10 cellular contexts compared by ENCODE assay signal in genomic region chr7:90111-91063, GRCh38.
DNase-seq lines count a peak whose midpoint lies in the region; ATAC-seq, FAIRE-seq and TF ChIP-seq lines count a peak whose summit lies in the region.
"Had no signal": no experiment of that assay in that cellular context is flagged by ENCODE, and none has a peak within 500 bp of the region (broad histone marks: within the 10 kb centered on the region; RNA-seq: fewer than 3 reads in every experiment).

No MANE protein-coding gene starts in this region.

- H3K4me2 ChIP-seq in astrocyte (ENCODE audit: low read length) (peak overlapping the region; percentile 69), keratinocyte (ENCODE audit: control insufficient read depth, extremely low read depth, insufficient read depth, low read depth, low read length) (no peak overlapping the region)

- H4K20me1 ChIP-seq in astrocyte (ENCODE audit: insufficient read depth, low read length) (no peaks in the 10 kb centered on the region), keratinocyte (ENCODE audit: control insufficient read depth, extremely low read depth, insufficient read depth, low read length) (no peaks in the 10 kb centered on the region)

- intact Hi-C loops in activated CD4-positive, alpha-beta memory T cell treated with anti-CD3 and anti-CD28 coated beads for 36 hours (cut with micrococcal nuclease): no loop called here
- intact Hi-C loops in tibial artery (cut with DNase I; ENCODE audit: low total_unique reads): no loop called here
- intact Hi-C loops in prostate gland (cut with DNase I): no loop called here

- dilution Hi-C loops in keratinocyte (cut with MboI; ENCODE audit: extremely low pct_ligation_motif_present, low sequenced_read_pairs): no loop called here

- peak overlapping the region; percentile 70 for H3K27ac ChIP-seq in astrocyte (ENCODE audit: low read depth, low read length)
- peak overlapping the region; percentile 1 for H3K27ac ChIP-seq in keratinocyte (ENCODE audit: control insufficient read depth, insufficient read depth, low read length)
- peak overlapping the region; percentile 63 to 70 for H3K27ac ChIP-seq in tibial artery
- H3K27ac ChIP-seq in prostate gland: no peak overlapping the region

- peak overlapping the region; percentile 36 for H3K27ac Mint-ChIP-seq in activated CD4-positive, alpha-beta memory T cell treated with anti-CD3 and anti-CD28 coated beads, Interleukin-2, amount 10 ng/mL, durations not matched to agents 7 days and 5 days
- no peak overlapping the region for H3K27ac Mint-ChIP-seq in activated CD4-positive, alpha-beta memory T cell treated with anti-CD3 and anti-CD28 coated beads for 36 hours
- no peak overlapping the region for H3K27ac Mint-ChIP-seq in astrocyte (ENCODE audit: unreplicated experiment)
- H3K27ac Mint-ChIP-seq: natural killer cell had no signal

- peaks cover 6% of the 10 kb centered on the region for H3K27me3 Mint-ChIP-seq in activated CD4-positive, alpha-beta memory T cell treated with anti-CD3 and anti-CD28 coated beads, Interleukin-2, amount 10 ng/mL, durations not matched to agents 7 days and 5 days
- no peaks in the 10 kb centered on the region for H3K27me3 Mint-ChIP-seq in activated CD4-positive, alpha-beta memory T cell treated with anti-CD3 and anti-CD28 coated beads for 36 hours
- peaks cover 68% of the 10 kb centered on the region for H3K27me3 Mint-ChIP-seq in astrocyte (ENCODE audit: low read depth, unreplicated experiment)

- H2AFZ ChIP-seq in astrocyte (ENCODE audit: low read depth, low read length): no peak overlapping the region
- H2AFZ ChIP-seq in keratinocyte (ENCODE audit: control insufficient read depth, low read length): no peak overlapping the region

- no peak for TF ChIP-seq POLR2A in prostate gland (IDR thresholded peaks at IDR 0.05)

- H3K9ac ChIP-seq in astrocyte (ENCODE audit: low read length) (peak overlapping the region; percentile 46), keratinocyte (ENCODE audit: control insufficient read depth, extremely low read depth, insufficient read depth, low read length) (no peak overlapping the region)

- H3K36me3 ChIP-seq in astrocyte (ENCODE audit: insufficient read depth, low read length) (no peaks in the 10 kb centered on the region), keratinocyte (ENCODE audit: control insufficient read depth in 2 of 2, extremely low read depth in 1 of 2, insufficient read depth in 2 of 2, low read length in 2 of 2) (no peaks in the 10 kb centered on the region), tibial artery (no peaks in the 10 kb centered on the region), prostate gland (no peaks in the 10 kb centered on the region)

- no peak overlapping the region for H3K4me3 Mint-ChIP-seq in activated CD4-positive, alpha-beta memory T cell treated with anti-CD3 and anti-CD28 coated beads, Interleukin-2, amount 10 ng/mL, durations not matched to agents 7 days and 5 days
- no peak overlapping the region for H3K4me3 Mint-ChIP-seq in activated CD4-positive, alpha-beta memory T cell treated with anti-CD3 and anti-CD28 coated beads for 36 hours
- no peak overlapping the region for H3K4me3 Mint-ChIP-seq in astrocyte (ENCODE audit: unreplicated experiment)
- H3K4me3 Mint-ChIP-seq: natural killer cell had no signal

- H3K9me3 ChIP-seq in astrocyte (ENCODE audit: insufficient read depth, low read depth, low read length) (no peaks in the 10 kb centered on the region), keratinocyte (ENCODE audit: control insufficient read depth, low read depth, low read length) (no peaks in the 10 kb centered on the region), tibial artery (no peaks in the 10 kb centered on the region), prostate gland (no peaks in the 10 kb centered on the region)

- H3K4me3 ChIP-seq in astrocyte (ENCODE audit: insufficient read depth, low read depth, low read length) (no peak overlapping the region), keratinocyte (ENCODE audit: control insufficient read depth in 2 of 3, extremely low read depth in 1 of 3, insufficient read depth in 2 of 3, low read depth in 1 of 3, low read length in 3 of 3) (no peak overlapping the region), tibial artery (no peak overlapping the region), prostate gland (no peak overlapping the region)

- no peak for ATAC-seq in HG03196 (IDR thresholded peaks at IDR 0.05; ENCODE audit: unreplicated experiment)

- FAIRE-seq in astrocyte (lab: Jason Lieb, UNC) (peak; percentile 39), keratinocyte (lab: Jason Lieb, UNC) (peak; percentile 74)

- no peaks in the 10 kb centered on the region for H3K9me1 ChIP-seq in keratinocyte (ENCODE audit: control insufficient read depth, extremely low read depth, insufficient read depth, low read length)

- peak; percentile 16 for DNase-seq in activated CD4-positive, alpha-beta memory T cell treated with anti-CD3 and anti-CD28 coated beads, Interleukin-2, amount 10 ng/mL, durations not matched to agents 7 days and 5 days
- no peak for DNase-seq in activated CD4-positive, alpha-beta memory T cell treated with anti-CD3 and anti-CD28 coated beads for 36 hours
- peak; percentile 49 for DNase-seq in astrocyte (ENCODE audit: low read depth)
- no peak for DNase-seq in keratinocyte (ENCODE audit: low read depth, low spot score)
- DNase-seq in tibial artery: no peak
- DNase-seq in prostate gland (ENCODE audit: low spot score): no peak
- DNase-seq in HK-2 (ENCODE audit: unreplicated experiment): no peak
- DNase-seq: natural killer cell, NCI-H524 treated with DMSO at 0.1 percent for 48 hours had no signal

- POLR2A ChIA-PET in activated CD4-positive, alpha-beta memory T cell treated with anti-CD3 and anti-CD28 coated beads, Interleukin-2, amount 10 ng/mL, durations not matched to agents 7 days and 5 days (lab: Charles Lee): no interaction called here
- POLR2A ChIA-PET in activated CD4-positive, alpha-beta memory T cell treated with anti-CD3 and anti-CD28 coated beads for 36 hours (lab: Charles Lee): no interaction called here

- peaks cover 6% of the 10 kb centered on the region for H3K9me3 Mint-ChIP-seq in activated CD4-positive, alpha-beta memory T cell treated with anti-CD3 and anti-CD28 coated beads, Interleukin-2, amount 10 ng/mL, durations not matched to agents 7 days and 5 days
- H3K9me3 Mint-ChIP-seq in activated CD4-positive, alpha-beta memory T cell treated with anti-CD3 and anti-CD28 coated beads for 36 hours: no peaks in the 10 kb centered on the region
- H3K9me3 Mint-ChIP-seq in astrocyte (ENCODE audit: unreplicated experiment): peaks cover 7% of the 10 kb centered on the region
- H3K9me3 Mint-ChIP-seq: natural killer cell had no signal

- CTCF ChIA-PET in activated CD4-positive, alpha-beta memory T cell treated with anti-CD3 and anti-CD28 coated beads, Interleukin-2, amount 10 ng/mL, durations not matched to agents 7 days and 5 days (lab: Charles Lee): no interaction called here
- CTCF ChIA-PET in activated CD4-positive, alpha-beta memory T cell treated with anti-CD3 and anti-CD28 coated beads for 36 hours (lab: Charles Lee): no interaction called here

- 82% methylated on average over 13 of the region's 13 CpGs for whole genome bisulfite sequencing in prostate gland

- H3K4me1 ChIP-seq in astrocyte (ENCODE audit: insufficient read depth, low read length): peaks cover 61% of the 10 kb centered on the region
- peaks cover 41% of the 10 kb centered on the region for H3K4me1 ChIP-seq in keratinocyte (ENCODE audit: control insufficient read depth, extremely low read depth, insufficient read depth, low read length)
- peaks cover 0 to 34% (median 31%) of the 10 kb centered on the region in 4 donors for H3K4me1 ChIP-seq in tibial artery
- no peaks in the 10 kb centered on the region for H3K4me1 ChIP-seq in prostate gland (replicated peaks)

- H3K4me1 Mint-ChIP-seq in activated CD4-positive, alpha-beta memory T cell treated with anti-CD3 and anti-CD28 coated beads, Interleukin-2, amount 10 ng/mL, durations not matched to agents 7 days and 5 days: peaks cover 22% of the 10 kb centered on the region
- H3K4me1 Mint-ChIP-seq in activated CD4-positive, alpha-beta memory T cell treated with anti-CD3 and anti-CD28 coated beads for 36 hours (ENCODE audit: low read depth): peaks cover 9% of the 10 kb centered on the region
- H3K4me1 Mint-ChIP-seq in astrocyte (ENCODE audit: low read depth, unreplicated experiment): peaks cover 22% of the 10 kb centered on the region

- no peaks in the 10 kb centered on the region for H3K27me3 ChIP-seq in astrocyte (ENCODE audit: insufficient read depth, low read length)
- peaks cover 12% of the 10 kb centered on the region for H3K27me3 ChIP-seq in keratinocyte (ENCODE audit: control insufficient read depth, extremely low read depth, insufficient read depth, low read length)
- H3K27me3 ChIP-seq in tibial artery: no peaks in the 10 kb centered on the region
- no peaks in the 10 kb centered on the region for H3K27me3 ChIP-seq in prostate gland (replicated peaks; ENCODE audit: insufficient read depth)

- peaks cover 14% of the 10 kb centered on the region for H3K79me2 ChIP-seq in astrocyte (ENCODE audit: insufficient read depth, low read length)
- H3K79me2 ChIP-seq in keratinocyte (ENCODE audit: control insufficient read depth, insufficient read depth, low read length): no peaks in the 10 kb centered on the region

- H3K36me3 Mint-ChIP-seq in activated CD4-positive, alpha-beta memory T cell treated with anti-CD3 and anti-CD28 coated beads, Interleukin-2, amount 10 ng/mL, durations not matched to agents 7 days and 5 days (ENCODE audit: low read depth): no peaks in the 10 kb centered on the region
- H3K36me3 Mint-ChIP-seq in activated CD4-positive, alpha-beta memory T cell treated with anti-CD3 and anti-CD28 coated beads for 36 hours: no peaks in the 10 kb centered on the region
- peaks cover 3% of the 10 kb centered on the region for H3K36me3 Mint-ChIP-seq in astrocyte (ENCODE audit: low read depth, unreplicated experiment)
- H3K36me3 Mint-ChIP-seq: natural killer cell had no signal

- TF ChIP-seq CTCF in astrocyte (IDR thresholded peaks at IDR 0.05; ENCODE audit: insufficient read depth, low read depth, low read length) (no peak), keratinocyte (optimal IDR thresholded peaks at IDR 0.05 in 1 of 3, IDR thresholded peaks at IDR 0.05 in 1 of 3, conservative IDR thresholded peaks at IDR 0.05 in 1 of 3; ENCODE audit: extremely low read depth in 1 of 3, insufficient read depth in 2 of 3, low read length in 3 of 3) (no peak), tibial artery (IDR thresholded peaks at IDR 0.05) (no peak), prostate gland (IDR thresholded peaks at IDR 0.05) (no peak)

Comparison
In these comparisons a context has a peak if more than half of its experiments do, and no peak if none do; other contexts are left out.
1. DNase-seq: peak in activated CD4-positive, alpha-beta memory T cell treated with anti-CD3 and anti-CD28 coated beads, Interleukin-2, amount 10 ng/mL, durations not matched to agents 7 days and 5 days (single experiment) and astrocyte (single experiment); none in activated CD4-positive, alpha-beta memory T cell treated with anti-CD3 and anti-CD28 coated beads for 36 hours (single experiment), keratinocyte (single experiment), tibial artery (0 of 2), prostate gland (single experiment) and HK-2 (single experiment).
2. H3K27ac ChIP-seq: peak in astrocyte (single experiment), keratinocyte (single experiment) and tibial artery (2 of 2); none in prostate gland (0 of 2).